Comparison of ENCODE assay signal across 14 cellular contexts in genomic region chr16:49800441-49800840, GRCh38. TPM values are rescaled to one million over a fixed set of nuclear protein-coding genes. Genes with fewer than 3 reads are reported as not detected.
"Had no signal": no experiment of that assay in that cellular context is flagged by ENCODE, and none has a peak within 500 bp of the region (broad histone marks: within the 10 kb centered on the region; RNA-seq: fewer than 3 reads in every experiment).

No MANE protein-coding gene starts in this region.

- H3K36me3 ChIP-seq: esophagus muscularis mucosa, gastrocnemius medialis, heart right ventricle, sigmoid colon, upper lobe of left lung, uterus had no signal

- H3K4me3 Mint-ChIP-seq: effector memory CD8-positive, alpha-beta T cell; naive thymus-derived CD4-positive, alpha-beta T cell had no signal

- H3K4me3 ChIP-seq: esophagus muscularis mucosa, gastrocnemius medialis, heart right ventricle, sigmoid colon, skin epidermis, upper lobe of left lung, uterus had no signal

- FAIRE-seq: islet of Langerhans had no signal

- H3K27me3 ChIP-seq: esophagus muscularis mucosa, gastrocnemius medialis, sigmoid colon, upper lobe of left lung, uterus had no signal

- H3K27ac Mint-ChIP-seq: effector memory CD8-positive, alpha-beta T cell had no signal

- H3K4me1 ChIP-seq: sigmoid colon, upper lobe of left lung, uterus had no signal

- ATAC-seq: effector memory CD8-positive, alpha-beta T cell; gastrocnemius medialis had no signal

- H3K9me3 Mint-ChIP-seq: effector memory CD8-positive, alpha-beta T cell; naive thymus-derived CD4-positive, alpha-beta T cell had no signal

- DNase-seq: effector memory CD8-positive, alpha-beta T cell; gastrocnemius medialis; heart right ventricle; kidney glomerular epithelial cell; naive thymus-derived CD4-positive, alpha-beta T cell; posterior cingulate gyrus; sigmoid colon; stimulated activated naive CD4-positive, alpha-beta T cell treated with Interleukin-2 at 50 U/mL for 16 hours; upper lobe of left lung; uterus had no signal

- H3K9me3 ChIP-seq: esophagus muscularis mucosa, gastrocnemius medialis, heart right ventricle, sigmoid colon, upper lobe of left lung, uterus had no signal

- H3K36me3 Mint-ChIP-seq: naive thymus-derived CD4-positive, alpha-beta T cell had no signal

- H3K4me1 Mint-ChIP-seq: naive thymus-derived CD4-positive, alpha-beta T cell had no signal

- H3K27ac ChIP-seq: epithelial cell of prostate, esophagus muscularis mucosa, gastrocnemius medialis, heart right ventricle, sigmoid colon, skin epidermis, upper lobe of left lung, uterus had no signal

RNA-seq across cellular contexts. Expression of gene ZNF423, which starts 55.5 kb away (rescaled TPM):
- total RNA-seq: naive thymus-derived CD4-positive, alpha-beta T cell had no signal
- polyA plus RNA-seq: naive thymus-derived CD4-positive, alpha-beta T cell had no signal
